Comparison of ENCODE assay signal across 16 cellular contexts in genomic region chr1:40872266-40872665, GRCh38. TPM values are rescaled to one million over a fixed set of nuclear protein-coding genes. Genes with fewer than 3 reads are reported as not detected.
DNase-seq lines count a peak whose midpoint lies in the region; ATAC-seq and TF ChIP-seq lines count a peak whose summit lies in the region.
"Had no signal": no experiment of that assay in that cellular context is flagged by ENCODE, and none has a peak within 500 bp of the region (broad histone marks: within the 10 kb centered on the region; RNA-seq: fewer than 3 reads in every experiment).

No MANE protein-coding gene starts in this region.

- no peak overlapping the region for H3K4ac ChIP-seq in IMR-90 (ENCODE audit: low read depth, low read length)

- 0 out of 2 replicates have a peak overlapping the region, but pooled peaks have one; percentile 8 for H2AK5ac ChIP-seq in IMR-90 (ENCODE audit: low read depth, low read length)

- no peaks in the 10 kb centered on the region for H3K36me3 ChIP-seq in IMR-90 (ENCODE audit: control insufficient read depth, insufficient read depth, low read length)
- no peaks in the 10 kb centered on the region for H3K36me3 ChIP-seq in RWPE2 (ENCODE audit: low read depth)
- H3K36me3 ChIP-seq: BLaER1 treated with 17β-estradiol and CSF1 and Interleukin-3, amounts not matched to agents 10 nM and 100 nM had no signal

- H3K9me3 ChIP-seq in IMR-90 (ENCODE audit: control insufficient read depth, insufficient read depth, low read length) = peaks cover 7% of the 10 kb centered on the region
- H3K9me3 ChIP-seq in RWPE2 (ENCODE audit: severe bottlenecking) = peaks cover 6% of the 10 kb centered on the region

- no peak for TF ChIP-seq POLR2A in IMR-90 (IDR thresholded peaks at IDR 0.05; ENCODE audit: low read depth, low read length)

- H3K18ac ChIP-seq in IMR-90 (ENCODE audit: low read depth, low read length) = no peak overlapping the region

- POLR2A ChIA-PET in IMR-90 (lab: Charles Lee; ENCODE audit: unreplicated experiment) = no interaction called here

- H3K27me3 Mint-ChIP-seq in Calu3 (ENCODE audit: unreplicated experiment) (no peaks in the 10 kb centered on the region), nephron progenitor cell (ENCODE audit: low read depth, poor library complexity) (peaks cover 20% of the 10 kb centered on the region)

- H3K4me3 Mint-ChIP-seq in Calu3 (ENCODE audit: low read depth, unreplicated experiment) = no peak overlapping the region
- H3K4me3 Mint-ChIP-seq in nephron progenitor cell = no peak overlapping the region
- H3K4me3 Mint-ChIP-seq: HFFc6 had no signal

- H3K27ac ChIP-seq in IMR-90 (ENCODE audit: insufficient read depth, low read length) (no peak overlapping the region), RWPE2 (ENCODE audit: poor library complexity, severe bottlenecking) (peak overlapping the region; percentile 98)
- H3K27ac ChIP-seq: BLaER1 treated with 17β-estradiol and CSF1 and Interleukin-3, amounts not matched to agents 10 nM and 100 nM; KMS-11 had no signal

- H3K23ac ChIP-seq in IMR-90 (ENCODE audit: low read depth, low read length) = no peak overlapping the region

- 0 out of 3 replicates have a peak overlapping the region, but pooled peaks have one; percentile 10 for H2BK15ac ChIP-seq in IMR-90 (ENCODE audit: low read depth, low read length)

- no peaks in the 10 kb centered on the region for H4K20me1 ChIP-seq in IMR-90 (ENCODE audit: insufficient read depth, low read length)
- H4K20me1 ChIP-seq: BLaER1 treated with 17β-estradiol and CSF1 and Interleukin-3, amounts not matched to agents 10 nM and 100 nM had no signal

- H3K4me2 ChIP-seq in IMR-90 (ENCODE audit: low read depth, low read length) = no peak overlapping the region
- H3K4me2 ChIP-seq: KMS-11 had no signal

- no peak overlapping the region for H3K14ac ChIP-seq in IMR-90 (replicated peaks; ENCODE audit: low read depth, low read length)

- intact Hi-C loops in Calu3 (cut with micrococcal nuclease; ENCODE audit: unreplicated experiment) (no loop called here), IMR-90 (cut with micrococcal nuclease) (no loop called here)

- no peak for TF ChIP-seq RAD21 in IMR-90 (IDR thresholded peaks at IDR 0.05; ENCODE audit: low read length)

- ATAC-seq in IMR-90 (ENCODE audit: low read depth) (no peak), RWPE2 (ENCODE audit: low read depth) (no peak)
- ATAC-seq: HepG2 had no signal

- H2AFZ ChIP-seq in IMR-90 (replicated peaks; ENCODE audit: low read length, poor library complexity) = no peak overlapping the region

- H2BK20ac ChIP-seq in IMR-90 (ENCODE audit: low read depth, low read length) = no peak overlapping the region

- H4K5ac ChIP-seq in IMR-90 (ENCODE audit: low read depth, low read length) = no peak overlapping the region

- H3K4me1 Mint-ChIP-seq in Calu3 (ENCODE audit: low read depth, unreplicated experiment) (peaks cover 86% of the 10 kb centered on the region), nephron progenitor cell (peaks cover under 1% of the 10 kb centered on the region)

- TF ChIP-seq CTCF in Calu3 (IDR thresholded peaks at IDR 0.05; ENCODE audit: unreplicated experiment) (no peak), IMR-90 (conservative IDR thresholded peaks at IDR 0.05; ENCODE audit: low read depth, low read length) (no peak), RWPE2 (IDR thresholded peaks at IDR 0.05; ENCODE audit: poor library complexity, severe bottlenecking) (no peak), nephron progenitor cell (IDR thresholded peaks at IDR 0.05) (no peak)

- H4K91ac ChIP-seq in IMR-90 (ENCODE audit: insufficient read depth, low read depth, low read length) = no peak overlapping the region

- CTCF ChIA-PET in Calu3 (lab: Charles Lee) (interaction anchor here (1.0 to 1.4 kb wide), 2 partner anchors 8 to 30 kb away, joined by 3 read pairs; no protein-coding TSS in a partner anchor), IMR-90 (lab: Yijun Ruan, JAX) (interaction anchor here (0.6 to 0.8 kb wide), 2 partner anchors 31 to 99 kb away, joined by 3 read pairs; no protein-coding TSS in a partner anchor)

- H2AK9ac ChIP-seq in IMR-90 (replicated peaks; ENCODE audit: low read depth, low read length, poor library complexity) = no peak overlapping the region

- H3K56ac ChIP-seq in IMR-90 (ENCODE audit: extremely low read depth, insufficient read depth, low read length) = no peak overlapping the region

- H4K8ac ChIP-seq in IMR-90 (ENCODE audit: low read depth in 2 of 2, low read length in 2 of 2) = no peak overlapping the region

- no peak overlapping the region for H3K4me3 ChIP-seq in IMR-90 (ENCODE audit: insufficient read depth, low read depth, low read length)
- H3K4me3 ChIP-seq in RWPE2 (ENCODE audit: severe bottlenecking) = no peak overlapping the region
- H3K4me3 ChIP-seq: BLaER1 treated with 17β-estradiol and CSF1 and Interleukin-3, amounts not matched to agents 10 nM and 100 nM had no signal

- dilution Hi-C loops in IMR-90 (cut with HindIII; ENCODE audit: low sequenced_read_pairs, unreplicated experiment) = no loop called here

- no peaks in the 10 kb centered on the region for H3K27me3 ChIP-seq in IMR-90 (ENCODE audit: control insufficient read depth, insufficient read depth, low read length)
- H3K27me3 ChIP-seq in RWPE2 (ENCODE audit: insufficient read depth, poor library complexity, severe bottlenecking) = no peaks in the 10 kb centered on the region
- H3K27me3 ChIP-seq: BLaER1 treated with 17β-estradiol and CSF1 and Interleukin-3, amounts not matched to agents 10 nM and 100 nM had no signal

- no peaks in the 10 kb centered on the region for H3K9me3 Mint-ChIP-seq in Calu3 (ENCODE audit: low read depth, unreplicated experiment)
- H3K9me3 Mint-ChIP-seq in nephron progenitor cell = peaks cover 13% of the 10 kb centered on the region

- no peak overlapping the region for H3K9ac ChIP-seq in IMR-90 (ENCODE audit: low read depth, low read length)
- H3K9ac ChIP-seq: BLaER1 treated with 17β-estradiol and CSF1 and Interleukin-3, amounts not matched to agents 10 nM and 100 nM; KMS-11 had no signal

- H2BK5ac ChIP-seq in IMR-90 (ENCODE audit: low read depth, low read length, poor library complexity, severe bottlenecking) = no peak overlapping the region

- peaks cover 24% of the 10 kb centered on the region for H3K9me1 ChIP-seq in IMR-90 (ENCODE audit: insufficient read depth, low read length)

- H3K36me3 Mint-ChIP-seq in Calu3 (ENCODE audit: insufficient read depth, unreplicated experiment) (peaks cover 7% of the 10 kb centered on the region), nephron progenitor cell (ENCODE audit: low read depth) (no peaks in the 10 kb centered on the region)

- WGBS in IMR-90 (ENCODE audit: extremely low coverage in 2 of 2, insufficient read length in 1 of 2), 2 experiments = no CpG with 5 or more reads among the region's 3 CpGs

- H2BK120ac ChIP-seq in IMR-90 (ENCODE audit: low read depth, low read length) = peak overlapping the region; percentile 8; the same call in 1 of the 2 replicates

- no TSS peak for BruUV-seq in Calu3 (replicated peaks; lab: Mats Ljungman, UMichigan)
- BruUV-seq in IMR-90 (replicated peaks; lab: Mats Ljungman, UMichigan) = no TSS peak

- in situ Hi-C loops in IMR-90 (cut with MboI; ENCODE audit: low sequenced_read_pairs) = no loop called here

- no peaks in the 10 kb centered on the region; a peak in 2 of 4 replicates for H3K79me1 ChIP-seq in IMR-90 (ENCODE audit: low read depth in 1 of 2, low read length in 2 of 2)

- peak overlapping the region; percentile 22 for H3K27ac Mint-ChIP-seq in Calu3 (ENCODE audit: unreplicated experiment)
- H3K27ac Mint-ChIP-seq in nephron progenitor cell = peak overlapping the region; percentile 8
- H3K27ac Mint-ChIP-seq: HFFc6 had no signal

- peaks cover 9% of the 10 kb centered on the region for H3K4me1 ChIP-seq in IMR-90 (ENCODE audit: control insufficient read depth, insufficient read depth, low read length)
- peaks cover 41% of the 10 kb centered on the region for H3K4me1 ChIP-seq in RWPE2 (ENCODE audit: insufficient read depth, poor library complexity, severe bottlenecking)

- no peak for DNase-seq in Calu3
- no peak for DNase-seq in IMR-90
- DNase-seq in RWPE2 (ENCODE audit: low spot score) = no peak
- DNase-seq in nephron progenitor cell = no peak
- no peak for DNase-seq in ecto neural progenitor cell (ENCODE audit: low spot score)
- DNase-seq in islet precursor cell = no peak
- no peak for DNase-seq in amniotic stem cell (lab: John Stamatoyannopoulos, UW)
- DNase-seq: GF-D8, HFFc6, NCI-H1092, NCI-H146, NCI-H345, NCI-H526 had no signal

TF ChIP-seq in IMR-90, 13 proteins besides CTCF, POLR2A, EP300 and RAD21 (continues in another document):
- TF ChIP-seq RCOR1 (IDR thresholded peaks at IDR 0.05; ENCODE audit: insufficient replicate concordance, low read length) = no peak
- no peak for TF ChIP-seq RFX5 (IDR thresholded peaks at IDR 0.05; ENCODE audit: low read depth, low read length)
- TF ChIP-seq BHLHE40 (IDR thresholded peaks at IDR 0.05; ENCODE audit: low read depth, low read length) = no peak
- no peak for TF ChIP-seq USF2 (IDR thresholded peaks at IDR 0.05; ENCODE audit: low read depth, low read length)
- no peak for TF ChIP-seq MAZ (IDR thresholded peaks at IDR 0.05; ENCODE audit: borderline replicate concordance, low read depth, low read length)
- TF ChIP-seq MXI1 (IDR thresholded peaks at IDR 0.05; ENCODE audit: borderline replicate concordance, low read depth, low read length) = no peak
- TF ChIP-seq FOS (IDR thresholded peaks at IDR 0.05; ENCODE audit: low read depth, low read length) = no peak
- no peak for TF ChIP-seq MAFK (IDR thresholded peaks at IDR 0.05; ENCODE audit: low read depth, low read length)
- no peak for TF ChIP-seq ELK1 (IDR thresholded peaks at IDR 0.05; ENCODE audit: borderline replicate concordance, low read depth, low read length)

RNA-seq across cellular contexts. Expression of gene CITED4, which starts 10.1 kb away (rescaled TPM):
- total RNA-seq in Calu3 (2022) (81.2 and 85.2 TPM in 2 replicates), IMR-90 (2012; rRNA removed) (under 0.01 and 0.28 TPM in 2 replicates)
- 1.6 and 2.2 TPM in 2 replicates for polyA plus RNA-seq in IMR-90 (2012; rRNA removed)
- 1.7 and 7.4 TPM in 2 replicates for polyA plus RNA-seq in IMR-90 (2012; cell fraction: cytosol; rRNA removed)
- 1.2 and 3.1 TPM in 2 replicates for polyA plus RNA-seq in IMR-90 (2012; cell fraction: nucleus; rRNA removed; ENCODE audit: low replicate concordance)

Comparison
In these comparisons a context has a peak if more than half of its experiments do, and no peak if none do; other contexts are left out.
1. RNA of gene CITED4, which starts 10.1 kb away (total RNA-seq): 81.2 to 85.2 TPM in Calu3; under 0.01 to 0.28 TPM in IMR-90; every median in the first group is over 10 times any median in the second.